Comparison of ENCODE assay signal across 10 cellular contexts in the genomic region with DNA sequence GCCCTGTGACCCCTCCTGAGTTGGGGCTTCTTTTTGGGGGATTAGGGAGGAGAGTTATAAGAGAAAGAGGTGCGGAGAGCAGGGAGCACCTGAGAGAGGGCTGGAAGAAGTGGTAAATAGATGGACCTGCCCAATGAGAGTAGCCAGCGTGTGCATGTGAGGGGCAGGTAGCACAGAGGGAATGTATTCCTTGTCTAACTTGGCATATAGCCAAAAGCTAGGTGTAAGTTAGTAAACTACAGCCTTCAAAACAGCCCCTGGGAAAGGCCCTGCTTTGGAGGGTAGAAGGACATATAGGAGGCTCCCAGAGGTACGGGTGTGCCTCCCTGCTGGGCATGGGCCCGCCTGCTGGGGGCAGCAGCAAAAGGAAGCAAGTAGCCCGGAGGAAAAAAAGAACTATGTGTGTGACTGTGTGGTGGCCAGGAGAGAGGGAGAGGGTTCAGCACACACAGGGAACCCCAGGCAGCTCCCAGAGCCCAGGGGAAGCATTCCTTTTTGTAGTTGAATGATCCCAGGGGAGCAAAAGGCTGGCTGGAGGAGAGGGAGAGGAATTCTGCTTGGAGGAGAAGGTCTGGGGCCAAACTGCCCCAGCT. TPM values are rescaled to one million over a fixed set of nuclear protein-coding genes. Genes with fewer than 3 reads are reported as not detected.
DNase-seq lines count a peak whose midpoint lies in the region; ATAC-seq and TF ChIP-seq lines count a peak whose summit lies in the region.
"Had no signal": no experiment of that assay in that cellular context is flagged by ENCODE, and none has a peak within 500 bp of the region (broad histone marks: within the 10 kb centered on the region; RNA-seq: fewer than 3 reads in every experiment).

No MANE protein-coding gene starts in this region.

- 75% methylated on average over 5 of the region's 5 CpGs for WGBS in prostate gland

- no peaks in the 10 kb centered on the region for H3F3A ChIP-seq in PC-9 (ENCODE audit: insufficient read depth, low read depth)

- no TSS peak for BruUV-seq in PC-9 (replicated peaks; lab: Mats Ljungman, UMichigan)

- H3K9me3 ChIP-seq in right atrium auricular region (no peaks in the 10 kb centered on the region), PC-9 (ENCODE audit: insufficient read depth, low read depth) (no peaks in the 10 kb centered on the region), upper lobe of right lung (no peaks in the 10 kb centered on the region), prostate gland (no peaks in the 10 kb centered on the region)

- CTCF ChIA-PET in PC-9 (lab: Charles Lee) = interaction anchor here (0.6 kb wide), 1 partner anchor 118 kb away, joined by 6 read pairs; no protein-coding TSS in a partner anchor

- H3K4me2 ChIP-seq in PC-9 = no peak overlapping the region

- H3K27ac ChIP-seq in right atrium auricular region (no peak overlapping the region), PC-9 (no peak overlapping the region), upper lobe of right lung (no peak overlapping the region), prostate gland (no peak overlapping the region)

- H3K79me2 ChIP-seq in PC-9 (ENCODE audit: low read depth) = no peaks in the 10 kb centered on the region

- H3K36me3 ChIP-seq in right atrium auricular region (no peaks in the 10 kb centered on the region), PC-9 (ENCODE audit: low read depth) (no peaks in the 10 kb centered on the region), upper lobe of right lung (no peaks in the 10 kb centered on the region), prostate gland (no peaks in the 10 kb centered on the region)

- H3K27me3 ChIP-seq in right atrium auricular region (no peaks in the 10 kb centered on the region), PC-9 (ENCODE audit: insufficient read depth, low read depth) (no peaks in the 10 kb centered on the region), upper lobe of right lung (no peaks in the 10 kb centered on the region), prostate gland (replicated peaks; ENCODE audit: insufficient read depth) (no peaks in the 10 kb centered on the region)

- no peak overlapping the region for H3K4me3 ChIP-seq in right atrium auricular region
- no peak overlapping the region for H3K4me3 ChIP-seq in PC-9
- no peak overlapping the region for H3K4me3 ChIP-seq in upper lobe of right lung
- no peak overlapping the region for H3K4me3 ChIP-seq in prostate gland

- POLR2A ChIA-PET in PC-9 (lab: Charles Lee; ENCODE audit: unreplicated experiment) = no interaction called here

- intact Hi-C loops in Right ventricle myocardium inferior (cut with DNase I) (loop anchor here (10.0 kb wide), 1 partner anchor 64 kb away; no protein-coding TSS in a partner anchor), PC-9 (cut with micrococcal nuclease; ENCODE audit: unreplicated experiment) (no loop called here), upper lobe of right lung (cut with DNase I) (no loop called here), prostate gland (cut with DNase I) (no loop called here)

- ATAC-seq in Right ventricle myocardium inferior (peak; percentile 18), upper lobe of right lung (peak; percentile 32)
- ATAC-seq: naive thymus-derived CD4-positive, alpha-beta T cell had no signal

- no peaks in the 10 kb centered on the region for H3K9me2 ChIP-seq in PC-9 (ENCODE audit: insufficient read depth)

- H3K4me1 ChIP-seq in right atrium auricular region (peaks cover 0 to 57% of the 10 kb centered on the region in 2 donors), PC-9 (replicated peaks; ENCODE audit: insufficient read depth) (no peaks in the 10 kb centered on the region), upper lobe of right lung (peaks cover 30% of the 10 kb centered on the region), prostate gland (replicated peaks) (no peaks in the 10 kb centered on the region)

- TF ChIP-seq POLR2A in prostate gland (IDR thresholded peaks at IDR 0.05) = no peak

- no peak overlapping the region for H2AFZ ChIP-seq in PC-9

- peak in 1 of 2 donors; percentile 39 for TF ChIP-seq CTCF in right atrium auricular region (IDR thresholded peaks at IDR 0.05)
- TF ChIP-seq CTCF in PC-9 (conservative IDR thresholded peaks at IDR 0.05) = 0 out of 2 replicates have a peak, but pooled peaks have one; percentile 26
- TF ChIP-seq CTCF in upper lobe of right lung (IDR thresholded peaks at IDR 0.05) = peak; percentile 15
- no peak for TF ChIP-seq CTCF in prostate gland (IDR thresholded peaks at IDR 0.05)

- no peak for DNase-seq in Right ventricle myocardium inferior (ENCODE audit: missing footprints)
- DNase-seq in right atrium auricular region (ENCODE audit: low spot score) = no peak
- peak in 1 of 2 experiments; percentile 11 for DNase-seq in PC-9
- DNase-seq in iPS-NIHi11 (ENCODE audit: low spot score) = peak; percentile 39
- DNase-seq in upper lobe of right lung = no peak
- DNase-seq in occipital lobe (lab: John Stamatoyannopoulos, UW) = no peak
- DNase-seq in ecto neural progenitor cell (ENCODE audit: low spot score) = no peak
- no peak for DNase-seq in prostate gland (ENCODE audit: low spot score)
- DNase-seq: naive thymus-derived CD4-positive, alpha-beta T cell; stimulated activated CD4-positive, alpha-beta T cell treated with anti-CD3 and anti-CD28 coated beads, Interleukin-2, amount 100 ng/mL, for 24 hours had no signal

- H4K20me1 ChIP-seq in PC-9 (ENCODE audit: insufficient read depth) = no peaks in the 10 kb centered on the region

RNA-seq across cellular contexts. Expression of a gene that starts 48.0 kb away (rescaled TPM):
- total RNA-seq in Right ventricle myocardium inferior (9.3 TPM), right atrium auricular region (1 to 10 TPM; 3.1 to 4.0 TPM), PC-9 (2021) (2.3 and 2.8 TPM in 2 replicates), upper lobe of right lung (21.1 TPM), occipital lobe (1.1 TPM), prostate gland (1 to 10 TPM; 2.6 to 7.0 TPM)

Comparison
In these comparisons a context has a peak if more than half of its experiments do, and no peak if none do; other contexts are left out.
1. CTCF ChIP-seq: peak in PC-9 (single experiment) and upper lobe of right lung (single experiment); none in prostate gland (0 of 4).